8 cellular contexts compared by ENCODE assay signal in genomic region chr4:2462992-2463762, GRCh38. TPM values are rescaled to one million over a fixed set of nuclear protein-coding genes. Genes with fewer than 3 reads are reported as not detected.
A peak's percentile ranks its signal among the peaks of the same experiment; 100 is the strongest.
DNase-seq lines count a peak whose midpoint lies in the region; ATAC-seq and TF ChIP-seq lines count a peak whose summit lies in the region.

No MANE protein-coding gene starts in this region.

- no peak overlapping the region for H3K18ac ChIP-seq in mesendoderm (ENCODE audit: low read length)

- no peak for DNase-seq in heart right ventricle
- DNase-seq in cardiac septum (ENCODE audit: low spot score), result no peak
- no peak for DNase-seq in body of pancreas
- peak; percentile 62 for DNase-seq in mesendoderm
- DNase-seq in inferior parietal cortex (ENCODE audit: extremely low spot score), result no peak

- no peak overlapping the region for H2BK5ac ChIP-seq in mesendoderm (ENCODE audit: low read length)

- H3K79me2 ChIP-seq in mesendoderm (ENCODE audit: control insufficient read depth, insufficient read depth, low read length), result peaks cover 2% of the 10 kb centered on the region

- H3K27ac ChIP-seq in heart right ventricle, result peak overlapping the region in 5 of 10 donors; percentile 1 to 68 (median 32)
- peak overlapping the region in 3 of 4 donors; percentile 45 to 55 (median 52) for H3K27ac ChIP-seq in body of pancreas
- H3K27ac ChIP-seq in mesendoderm (ENCODE audit: low read depth, low read length), result no peak overlapping the region
- no peak overlapping the region for H3K27ac ChIP-seq in urinary bladder (ENCODE audit: low read depth)

- no peak overlapping the region for H2BK120ac ChIP-seq in mesendoderm (ENCODE audit: low read depth, low read length)

- WGBS in heart right ventricle, 2 donors, result 33 to 34% methylated on average over 32 to 35 of the region's 35 CpGs
- 29 to 60% methylated on average over 12 to 32 of the region's 35 CpGs for WGBS in body of pancreas, 2 donors
- WGBS in mesendoderm (ENCODE audit: extremely low coverage, insufficient coverage, low lambda C conversion rate), result no CpG with 5 or more reads among the region's 35 CpGs
- WGBS in urinary bladder, result 26% methylated on average over 35 of the region's 35 CpGs

- H3K4me3 ChIP-seq in heart right ventricle (peak overlapping the region in 9 of 10 donors; percentile 44 to 65 (median 57)), body of pancreas (no peak overlapping the region), mesendoderm (ENCODE audit: low read length) (no peak overlapping the region), urinary bladder (ENCODE audit: low read depth, low read length) (peak overlapping the region; percentile 48)

- ATAC-seq in heart right ventricle, result peak in 1 of 8 donors; percentile 2
- no peak for ATAC-seq in body of pancreas
- no peak for ATAC-seq in HG03460 (IDR thresholded peaks at IDR 0.05; ENCODE audit: unreplicated experiment)
- no peak for ATAC-seq in HG02938 (IDR thresholded peaks at IDR 0.05; ENCODE audit: unreplicated experiment)

- no peak for TF ChIP-seq POLR2A in body of pancreas (IDR thresholded peaks at IDR 0.05)

- no peak overlapping the region for H3K23ac ChIP-seq in mesendoderm (ENCODE audit: low read length)

- H3K36me3 ChIP-seq in heart right ventricle, result no peaks in the 10 kb centered on the region
- H3K36me3 ChIP-seq in body of pancreas (replicated peaks in 1 of 2; ENCODE audit: insufficient read depth in 1 of 2, low read depth in 2 of 2), result no peaks in the 10 kb centered on the region
- no peaks in the 10 kb centered on the region for H3K36me3 ChIP-seq in mesendoderm (ENCODE audit: control insufficient read depth, insufficient read depth, low read length)
- H3K36me3 ChIP-seq in urinary bladder (ENCODE audit: insufficient read depth), result no peaks in the 10 kb centered on the region

- H3K9ac ChIP-seq in mesendoderm (ENCODE audit: low read length), result peak overlapping the region; percentile 29

- no peak overlapping the region for H2BK15ac ChIP-seq in mesendoderm (replicated peaks; ENCODE audit: low read depth)

- H3K79me1 ChIP-seq in mesendoderm (ENCODE audit: low read length), result no peaks in the 10 kb centered on the region

- H3K4me1 ChIP-seq in heart right ventricle (peaks cover 7 to 24% (median 16%) of the 10 kb centered on the region in 9 donors), body of pancreas (peaks cover 24% of the 10 kb centered on the region), mesendoderm (ENCODE audit: control insufficient read depth, low read depth, low read length) (peaks cover 4% of the 10 kb centered on the region), urinary bladder (ENCODE audit: insufficient read depth) (no peaks in the 10 kb centered on the region)

- no peak overlapping the region for H4K8ac ChIP-seq in mesendoderm (ENCODE audit: low read depth, low read length)

- no peak overlapping the region for H3K4ac ChIP-seq in mesendoderm (ENCODE audit: low read depth, low read length)

- H3K27me3 ChIP-seq in heart right ventricle (peaks cover 0 to 13% (median 8%) of the 10 kb centered on the region in 7 donors), body of pancreas (no peaks in the 10 kb centered on the region), mesendoderm (ENCODE audit: insufficient read depth, low read length, poor library complexity) (no peaks in the 10 kb centered on the region)

- H3K56ac ChIP-seq in mesendoderm (ENCODE audit: low read length), result peak overlapping the region; percentile 62

- intact Hi-C loops in heart right ventricle (cut with DNase I) (loop anchor here in 6 of 10 donors (1.0 to 10.0 kb wide), 5 partner anchors 46 to 246 kb away; partner anchors contain the start of genes CFAP99 (in 1 of the 6) and ZFYVE28 (in 1 of the 6)), cardiac septum (cut with DNase I) (loop anchor here (1.0 to 5.0 kb wide), 2 partner anchors 221 to 243 kb away; partner anchors contain the start of genes HAUS3 and POLN), body of pancreas (cut with DNase I) (no loop called here)

- no peak overlapping the region for H4K5ac ChIP-seq in mesendoderm (ENCODE audit: low read length)

- H3K9me3 ChIP-seq in heart right ventricle (no peaks in the 10 kb centered on the region), body of pancreas (no peaks in the 10 kb centered on the region)

- H2AK5ac ChIP-seq in mesendoderm (ENCODE audit: low read length), result no peak overlapping the region

- H3K4me2 ChIP-seq in mesendoderm (ENCODE audit: low read length), result peak overlapping the region; percentile 31

- TF ChIP-seq CTCF in heart right ventricle (IDR thresholded peaks at IDR 0.05) (peak in 2 of 9 donors; percentile 3 to 14), body of pancreas (IDR thresholded peaks at IDR 0.05) (no peak)

RNA-seq across cellular contexts. Expression of gene RNF4, which starts 5.7 kb away (rescaled TPM):
- total RNA-seq in heart right ventricle, result 10 to 100 TPM; 27.4 to 42.1 (median 30.6) TPM
- polyA plus RNA-seq in heart right ventricle, result 10 to 100 TPM; 13.4 to 19.3 TPM
- 29.7 TPM for total RNA-seq in cardiac septum
- 10 to 100 TPM; 29.0 to 29.3 TPM for total RNA-seq in body of pancreas
- polyA plus RNA-seq in mesendoderm (2013, experiment 1 of 2), result 57.6 TPM
- polyA plus RNA-seq in mesendoderm (2013, experiment 2 of 2), result 56.5 TPM
- total RNA-seq in urinary bladder, result 38.4 TPM
- 35.7 TPM for polyA plus RNA-seq in urinary bladder

RNA-seq across cellular contexts. Expression of gene CFAP99, which starts 44.4 kb away (rescaled TPM):
- total RNA-seq in heart right ventricle, result not detected
- polyA plus RNA-seq in heart right ventricle, result not detected
- total RNA-seq in cardiac septum, result not detected
- not detected for total RNA-seq in body of pancreas
- 0.11 TPM for polyA plus RNA-seq in mesendoderm (2013, experiment 1 of 2)
- 0.13 TPM for polyA plus RNA-seq in mesendoderm (2013, experiment 2 of 2)
- not detected for total RNA-seq in urinary bladder
- 0.06 TPM for polyA plus RNA-seq in urinary bladder

RNA-seq across cellular contexts. Expression of gene ZFYVE28, which starts 44.7 kb away (rescaled TPM):
- total RNA-seq in heart right ventricle (1 to 10 TPM; 2.3 to 9.9 (median 3.3) TPM), cardiac septum (4.4 TPM), body of pancreas (10 to 100 TPM in 1 of 2 donors, 1 to 10 TPM in 1; 5.7 to 16.8 TPM), urinary bladder (6.3 TPM)
- polyA plus RNA-seq in heart right ventricle (1 to 10 TPM; 3.3 to 6.3 TPM), urinary bladder (8.4 TPM)
- 1.5 TPM for polyA plus RNA-seq in mesendoderm (2013, experiment 1 of 2)
- polyA plus RNA-seq in mesendoderm (2013, experiment 2 of 2), result 1.4 TPM

Comparison
In these comparisons a context has a peak if more than half of its experiments do, and no peak if none do; other contexts are left out.
1. H3K27ac ChIP-seq: peak in body of pancreas (3 of 4); none in mesendoderm (single experiment) and urinary bladder (single experiment).
2. H3K4me3 ChIP-seq: peak in heart right ventricle (9 of 10) and urinary bladder (single experiment); none in body of pancreas (0 of 2) and mesendoderm (single experiment).